In the genomic region with DNA sequence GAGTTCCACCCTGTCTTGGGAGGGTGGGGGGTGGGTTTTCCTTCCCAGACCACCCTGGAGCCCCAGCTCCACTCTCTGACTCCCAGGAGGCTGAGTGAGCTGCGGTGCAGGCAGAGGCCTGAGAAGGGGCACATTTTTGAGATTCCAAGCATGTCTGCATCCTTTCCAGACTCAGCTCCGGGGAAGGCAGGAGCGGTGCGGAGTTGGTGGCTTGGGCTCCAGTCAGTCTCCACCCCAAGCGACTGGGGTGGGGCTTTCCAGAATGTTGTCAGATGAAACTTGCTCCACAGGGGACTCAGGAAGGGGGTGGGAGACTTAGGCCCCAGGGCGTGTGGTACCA, we compare ENCODE assay signal across 11 cellular contexts. TPM values are rescaled to one million over a fixed set of nuclear protein-coding genes. Genes with fewer than 3 reads are reported as not detected.
DNase-seq lines count a peak whose midpoint lies in the region; ATAC-seq and TF ChIP-seq lines count a peak whose summit lies in the region.
"Had no signal": no experiment of that assay in that cellular context is flagged by ENCODE, and none has a peak within 500 bp of the region (broad histone marks: within the 10 kb centered on the region; RNA-seq: fewer than 3 reads in every experiment).

No MANE protein-coding gene starts in this region.

- no peaks in the 10 kb centered on the region for H3K27me3 ChIP-seq in SJSA1 (replicated peaks)
- no peaks in the 10 kb centered on the region for H3K27me3 ChIP-seq in gastroesophageal sphincter
- H3K27me3 ChIP-seq in prostate gland (replicated peaks; ENCODE audit: insufficient read depth), result no peaks in the 10 kb centered on the region

- no peak for TF ChIP-seq POLR2A in gastroesophageal sphincter (IDR thresholded peaks at IDR 0.05)
- TF ChIP-seq POLR2A in prostate gland (IDR thresholded peaks at IDR 0.05), result no peak

- 0 to 42% methylated on average over 2 to 4 of the region's 6 CpGs for WGBS in gastroesophageal sphincter (ENCODE audit: low coverage in 1 of 2), 2 donors
- 19% methylated on average over 6 of the region's 6 CpGs for WGBS in prostate gland

- peak; percentile 73 for ATAC-seq in gastroesophageal sphincter
- ATAC-seq: activated T-helper 17 cell treated with anti-CD3 and anti-CD28 coated beads, Interleukin-2, amount 50 U/mL, for 72 hours had no signal

- no peaks in the 10 kb centered on the region for H3K36me3 ChIP-seq in SJSA1
- H3K36me3 ChIP-seq in gastroesophageal sphincter, result no peaks in the 10 kb centered on the region
- no peaks in the 10 kb centered on the region for H3K36me3 ChIP-seq in prostate gland

- no peak for TF ChIP-seq EP300 in gastroesophageal sphincter (IDR thresholded peaks at IDR 0.05)

- H3K4me1 ChIP-seq in SJSA1 (replicated peaks), result peaks cover 56% of the 10 kb centered on the region
- H3K4me1 ChIP-seq in gastroesophageal sphincter, result peaks cover 0 to 17% (median 11%) of the 10 kb centered on the region in 3 donors
- H3K4me1 ChIP-seq in prostate gland (replicated peaks), result no peaks in the 10 kb centered on the region

- H3K9me3 ChIP-seq in SJSA1 (replicated peaks) (no peaks in the 10 kb centered on the region), gastroesophageal sphincter (no peaks in the 10 kb centered on the region), prostate gland (no peaks in the 10 kb centered on the region)

- intact Hi-C loops in prostate gland (cut with DNase I), result no loop called here

- TF ChIP-seq CTCF in gastroesophageal sphincter (IDR thresholded peaks at IDR 0.05), result no peak
- TF ChIP-seq CTCF in prostate gland (IDR thresholded peaks at IDR 0.05), result no peak

- peak; percentile 93 for DNase-seq in GM03348 (ENCODE audit: low spot score)
- DNase-seq in SJSA1 (ENCODE audit: low read depth in 1 of 2, low spot score in 2 of 2), result peak; percentile 98
- DNase-seq in prostate gland (ENCODE audit: low spot score), result peak; percentile 55
- no peak for DNase-seq in activated T-cell treated with anti-CD3 and anti-CD28 coated beads, Interleukin-2, amount 50 U/mL, for 1 hour
- DNase-seq in inferior parietal cortex (ENCODE audit: extremely low spot score), result no peak
- DNase-seq in putamen (ENCODE audit: low spot score), result no peak
- no peak for DNase-seq in UCSD-AML1 (lab: John Stamatoyannopoulos, UW; ENCODE audit: unreplicated experiment)
- DNase-seq: NCI-H2171, occipital lobe had no signal

- H3K27ac ChIP-seq in SJSA1 (peak overlapping the region; percentile 93), gastroesophageal sphincter (peak overlapping the region in 3 of 4 donors; percentile 11 to 47 (median 12)), prostate gland (no peak overlapping the region)

- H3K4me3 ChIP-seq in SJSA1 (no peak overlapping the region), gastroesophageal sphincter (no peak overlapping the region), prostate gland (no peak overlapping the region)

RNA-seq across cellular contexts. Expression of gene HS6ST1, which starts 44.2 kb away (rescaled TPM):
- total RNA-seq in SJSA1 (2014; rRNA removed; shearing (Covaris generic)), result 120 and 160 TPM in 2 replicates
- total RNA-seq in gastroesophageal sphincter, result 10 to 100 TPM; 20.5 to 43.6 (median 32.1) TPM
- 100 to 1,000 TPM in 1 of 2 donors, 10 to 100 TPM in 1; 69.0 to 233 TPM for total RNA-seq in prostate gland

Comparison
In these comparisons a context has a peak if more than half of its experiments do, and no peak if none do; other contexts are left out.
1. DNase-seq: peak in GM03348 (single experiment), SJSA1 (2 of 2) and prostate gland (single experiment); none in activated T-cell treated with anti-CD3 and anti-CD28 coated beads, Interleukin-2, amount 50 U/mL, for 1 hour (single experiment), inferior parietal cortex (single experiment), putamen (single experiment) and UCSD-AML1 (single experiment).
2. H3K27ac ChIP-seq: peak in SJSA1 (single experiment) and gastroesophageal sphincter (3 of 4); none in prostate gland (0 of 2).